Comparison of ENCODE assay signal across 8 cellular contexts in the genomic region with DNA sequence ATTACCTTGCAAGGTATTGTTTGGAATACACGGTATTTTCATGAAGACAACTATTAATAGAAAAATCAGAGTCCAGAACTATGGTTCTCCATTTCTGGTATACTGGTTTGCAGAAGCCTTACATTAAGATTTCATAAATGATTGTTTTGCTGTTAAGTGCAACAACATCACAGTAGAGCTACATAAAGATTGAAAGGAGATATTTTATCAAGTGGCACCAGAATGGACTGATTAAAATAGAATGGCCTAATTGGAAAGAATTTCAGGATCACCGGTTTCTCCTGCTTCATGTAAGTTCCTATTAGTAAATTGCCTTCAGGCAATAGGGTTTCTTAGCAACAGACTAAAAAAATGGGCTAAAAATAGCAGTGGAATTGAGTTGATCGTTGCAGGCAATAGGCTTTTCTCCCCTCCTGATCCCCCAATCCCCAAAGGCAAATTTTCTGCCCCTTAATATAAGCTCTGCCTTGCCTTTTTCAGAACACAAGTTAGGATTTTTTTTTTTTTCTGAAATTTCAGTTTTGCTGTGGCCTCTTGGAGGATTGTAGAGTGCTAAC. TPM values are rescaled to one million over a fixed set of nuclear protein-coding genes. Genes with fewer than 3 reads are reported as not detected.
A peak's percentile ranks its signal among the peaks of the same experiment; 100 is the strongest.
DNase-seq lines count a peak whose midpoint lies in the region; ATAC-seq, FAIRE-seq and TF ChIP-seq lines count a peak whose summit lies in the region.

No MANE protein-coding gene starts in this region.

- no peaks in the 10 kb centered on the region for H3K36me3 ChIP-seq in GM06990 (ENCODE audit: control insufficient read depth, insufficient read depth, low read length)
- H3K36me3 ChIP-seq in mesendoderm (ENCODE audit: control insufficient read depth, insufficient read depth, low read length), result no peaks in the 10 kb centered on the region

- no peak overlapping the region for H3K18ac ChIP-seq in mesendoderm (ENCODE audit: low read length)

- H3K4me2 ChIP-seq in mesendoderm (ENCODE audit: low read length), result peak overlapping the region; percentile 85

- FAIRE-seq in A204.1 (lab: Jason Lieb, UNC), result peak; percentile 82

- H2AK5ac ChIP-seq in mesendoderm (ENCODE audit: low read length), result no peak overlapping the region

- H4K5ac ChIP-seq in mesendoderm (ENCODE audit: low read length), result peak overlapping the region; percentile 33

- no peak for TF ChIP-seq CTCF in GM06990 (IDR thresholded peaks at IDR 0.05; ENCODE audit: insufficient read depth, low read length, poor library complexity, severe bottlenecking)

- peak overlapping the region; percentile 89 for H3K9ac ChIP-seq in mesendoderm (ENCODE audit: low read length)

- H3K4me3 ChIP-seq in GM06990 (replicated peaks; ENCODE audit: low read depth, low read length) (peak overlapping the region; percentile 81), mesendoderm (ENCODE audit: low read length) (peak overlapping the region; percentile 74)

- H3K23ac ChIP-seq in mesendoderm (ENCODE audit: low read length), result no peak overlapping the region

- DNase-seq in GM06990 (ENCODE audit: extremely low read depth, insufficient read length) (no peak), NCI-H82 (lab: John Stamatoyannopoulos, UW) (peak; percentile 88), caudate nucleus (lab: John Stamatoyannopoulos, UW) (peak in 3 of 61 donors; percentile 9 to 60 (median 53)), mesendoderm (peak; percentile 77)

- H2BK120ac ChIP-seq in mesendoderm (ENCODE audit: low read depth, low read length), result no peak overlapping the region

- no CpG with 5 or more reads among the region's 3 CpGs for WGBS in mesendoderm (ENCODE audit: extremely low coverage, insufficient coverage, low lambda C conversion rate)

- peak overlapping the region; percentile 31 for H4K8ac ChIP-seq in mesendoderm (ENCODE audit: low read depth, low read length)

- H2BK15ac ChIP-seq in mesendoderm (replicated peaks; ENCODE audit: low read depth), result no peak overlapping the region

- H3K4me1 ChIP-seq in mesendoderm (ENCODE audit: control insufficient read depth, low read depth, low read length), result peaks cover 4% of the 10 kb centered on the region

- peak overlapping the region; percentile 77 for H3K56ac ChIP-seq in mesendoderm (ENCODE audit: low read length)

- H3K27me3 ChIP-seq in GM06990 (replicated peaks; ENCODE audit: control insufficient read depth, insufficient read depth, low read length) (no peaks in the 10 kb centered on the region), mesendoderm (ENCODE audit: insufficient read depth, low read length, poor library complexity) (no peaks in the 10 kb centered on the region)

- no peak overlapping the region for H2BK5ac ChIP-seq in mesendoderm (ENCODE audit: low read length)

- H3K79me1 ChIP-seq in mesendoderm (ENCODE audit: low read length), result peaks cover 7% of the 10 kb centered on the region

- peaks cover 29% of the 10 kb centered on the region for H3K79me2 ChIP-seq in mesendoderm (ENCODE audit: control insufficient read depth, insufficient read depth, low read length)

- peak overlapping the region; percentile 94 for H3K27ac ChIP-seq in caudate nucleus (ENCODE audit: low read depth, low read length)
- no peak overlapping the region for H3K27ac ChIP-seq in mesendoderm (ENCODE audit: low read depth, low read length)

- no peak overlapping the region for H3K4ac ChIP-seq in mesendoderm (ENCODE audit: low read depth, low read length)

- ATAC-seq in GM21717 (IDR thresholded peaks at IDR 0.05; ENCODE audit: unreplicated experiment) (no peak), GM18909 (IDR thresholded peaks at IDR 0.05; ENCODE audit: poor library complexity, unreplicated experiment) (no peak), GM18867 (IDR thresholded peaks at IDR 0.05; ENCODE audit: unreplicated experiment) (no peak)

RNA-seq across cellular contexts. Expression of a gene that starts 0.9 kb away (rescaled TPM):
- polyA plus RNA-seq in mesendoderm (2013, experiment 1 of 2), result 3.8 TPM
- 3.4 TPM for polyA plus RNA-seq in mesendoderm (2013, experiment 2 of 2)

RNA-seq across cellular contexts. Expression of a gene that starts 1.3 kb away (rescaled TPM):
- polyA plus RNA-seq in mesendoderm (2013, experiment 1 of 2), result 37.3 TPM
- 35.8 TPM for polyA plus RNA-seq in mesendoderm (2013, experiment 2 of 2)
